ENCODE assay signal across 1 cellular context in genomic region chr16:28822520-28823290, GRCh38.
TF ChIP-seq lines count a peak whose summit lies in the region.

ATXN2L (plus strand) TSS chr16:28822999; CDS start chr16:28823260, 261 bp downstream.

TF ChIP-seq in HepG2, 621 proteins besides CTCF, POLR2A, EP300 and RAD21 (continued from another document and continues in another):
- TF ChIP-seq ZBTB4 (CRISPR knock-in tag; IDR thresholded peaks at IDR 0.05; ENCODE audit: borderline replicate concordance) (peak; percentile 91; the same call in 1 of the 2 replicates), ZNF883 (CRISPR knock-in tag; IDR thresholded peaks at IDR 0.05; ENCODE audit: not compliant biosample characterization) (peak; percentile 81), SMAD9 (CRISPR knock-in tag; IDR thresholded peaks at IDR 0.05) (no peak), ZNF180 (CRISPR knock-in tag; IDR thresholded peaks at IDR 0.05; ENCODE audit: borderline replicate concordance, low read depth) (no peak), ZNF263 (CRISPR knock-in tag; IDR thresholded peaks at IDR 0.05) (peak; percentile 91), BORCS8-MEF2B (CRISPR knock-in tag; IDR thresholded peaks at IDR 0.05) (peak; percentile 97), ZNF644 (CRISPR knock-in tag; IDR thresholded peaks at IDR 0.05; ENCODE audit: low read depth) (0 out of 2 replicates have a peak, but pooled peaks have one; percentile 15), ZNF619 (CRISPR knock-in tag; IDR thresholded peaks at IDR 0.05) (peak; percentile 94; the same call in 1 of the 2 replicates), MAF1 (CRISPR knock-in tag; IDR thresholded peaks at IDR 0.05; ENCODE audit: borderline replicate concordance) (peak; percentile 93; the same call in 1 of the 2 replicates), ZNF549 (CRISPR knock-in tag; IDR thresholded peaks at IDR 0.05) (no peak), FOXM1 (CRISPR knock-in tag; IDR thresholded peaks at IDR 0.05) (peak; percentile 63; the same call in 1 of the 2 replicates), ZNF225 (CRISPR knock-in tag; IDR thresholded peaks at IDR 0.05) (peak; percentile 72; the same call in 1 of the 2 replicates), KAT8 (CRISPR knock-in tag; IDR thresholded peaks at IDR 0.05) (peak; percentile 98), BCL3 (CRISPR knock-in tag; IDR thresholded peaks at IDR 0.05) (peak; percentile 93; the same call in 1 of the 2 replicates), ZFX (CRISPR knock-in tag; IDR thresholded peaks at IDR 0.05; ENCODE audit: low read depth) (peak; percentile 87), MEIS2 (CRISPR knock-in tag; IDR thresholded peaks at IDR 0.05) (peak; percentile 86; the same call in 1 of the 2 replicates), CENPX (CRISPR knock-in tag; IDR thresholded peaks at IDR 0.05) (no peak), KAT2B (IDR thresholded peaks at IDR 0.05; ENCODE audit: borderline replicate concordance, low read depth, low read length) (no peak), ZNF687 (CRISPR knock-in tag; IDR thresholded peaks at IDR 0.05) (peak; percentile 96), ZNF501 (CRISPR knock-in tag; IDR thresholded peaks at IDR 0.05) (peak; percentile 83), ZGPAT (CRISPR knock-in tag; IDR thresholded peaks at IDR 0.05) (peak; percentile 100), ISX (CRISPR knock-in tag; conservative IDR thresholded peaks at IDR 0.05) (no peak), ZNF562 (CRISPR knock-in tag; IDR thresholded peaks at IDR 0.05; ENCODE audit: borderline replicate concordance) (no peak), ZNF484 (CRISPR knock-in tag; IDR thresholded peaks at IDR 0.05; ENCODE audit: borderline replicate concordance, low read depth) (no peak), FIP1L1 (IDR thresholded peaks at IDR 0.05; ENCODE audit: borderline replicate concordance, insufficient read depth, low read depth, low read length) (no peak), KMT2B (CRISPR knock-in tag; IDR thresholded peaks at IDR 0.05) (peak; percentile 97), SNRNP70 (IDR thresholded peaks at IDR 0.05; ENCODE audit: low read depth, low read length) (no peak), ZNF207 (IDR thresholded peaks at IDR 0.05; ENCODE audit: borderline replicate concordance) (no peak), ERF (CRISPR knock-in tag; IDR thresholded peaks at IDR 0.05) (peak; percentile 98), ZBTB7B (CRISPR knock-in tag; IDR thresholded peaks at IDR 0.05) (peak; percentile 96), ELF3 (CRISPR knock-in tag; IDR thresholded peaks at IDR 0.05) (peak; percentile 81), ZNF20 (CRISPR knock-in tag; IDR thresholded peaks at IDR 0.05) (no peak), ZNF83 (CRISPR knock-in tag; IDR thresholded peaks at IDR 0.05; ENCODE audit: borderline replicate concordance) (no peak), HINFP (CRISPR knock-in tag; IDR thresholded peaks at IDR 0.05; ENCODE audit: low read depth) (peak; percentile 86; the same call in 1 of the 2 replicates), ZNF577 (CRISPR knock-in tag; IDR thresholded peaks at IDR 0.05; ENCODE audit: borderline replicate concordance, low read depth) (no peak), KDM5B (CRISPR knock-in tag; IDR thresholded peaks at IDR 0.05; ENCODE audit: borderline replicate concordance) (peak; percentile 92; the same call in 1 of the 2 replicates), ZNF546 (CRISPR knock-in tag; conservative IDR thresholded peaks at IDR 0.05) (peak; percentile 84; the same call in 1 of the 2 replicates), SP4 (CRISPR knock-in tag; IDR thresholded peaks at IDR 0.05) (peak; percentile 99), ZNF251 (CRISPR knock-in tag; IDR thresholded peaks at IDR 0.05) (0 out of 2 replicates have a peak, but pooled peaks have one; percentile 25), DMTF1 (CRISPR knock-in tag; IDR thresholded peaks at IDR 0.05) (no peak), ATF6 (CRISPR knock-in tag; conservative IDR thresholded peaks at IDR 0.05) (peak; percentile 89; the same call in 1 of the 2 replicates), ASH2L (IDR thresholded peaks at IDR 0.05; ENCODE audit: insufficient read length, low read depth, low read length) (peak; percentile 76), IRX3 (CRISPR knock-in tag; IDR thresholded peaks at IDR 0.05; ENCODE audit: borderline replicate concordance, low read depth) (peak; percentile 57; the same call in 1 of the 2 replicates), HBP1 (CRISPR knock-in tag; IDR thresholded peaks at IDR 0.05; ENCODE audit: low read depth) (peak; percentile 98)
